In the genomic region with DNA sequence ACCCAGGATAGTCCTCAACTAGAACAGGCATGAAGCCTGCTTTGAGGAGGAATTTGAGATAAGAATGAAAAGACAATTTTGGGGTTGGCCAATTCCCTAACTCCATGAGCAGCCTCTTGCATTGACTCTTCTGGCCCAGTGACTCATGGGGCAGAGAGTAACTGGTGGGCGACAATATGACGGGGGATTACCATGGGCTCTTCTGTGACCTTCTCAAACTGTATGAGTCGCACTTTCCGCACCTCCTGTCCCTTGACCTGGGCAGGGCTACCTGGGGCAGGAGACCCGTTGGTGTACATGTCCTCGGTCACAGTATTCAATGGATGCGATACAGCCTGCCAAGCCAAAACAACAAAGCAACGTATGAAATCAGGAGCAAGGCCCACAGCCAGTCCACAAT, we compare ENCODE assay signal across 28 cellular contexts. TPM values are rescaled to one million over a fixed set of nuclear protein-coding genes. Genes with fewer than 3 reads are reported as not detected.
"Had no signal": no experiment of that assay in that cellular context is flagged by ENCODE, and none has a peak within 500 bp of the region (broad histone marks: within the 10 kb centered on the region; RNA-seq: fewer than 3 reads in every experiment).

No MANE protein-coding gene starts in this region.

- ATAC-seq: SK-N-SH treated with all-trans-retinoic acid at 6 μM for 48 hours had no signal

- H3K36me3 Mint-ChIP-seq: activated naive CD4-positive, alpha-beta T cell treated with anti-CD3 and anti-CD28 coated beads, Interleukin-2, amount 50 U/mL, for 24 hours; brain; IgD-negative memory B cell had no signal

- H3K9me3 Mint-ChIP-seq: activated naive CD4-positive, alpha-beta T cell treated with anti-CD3 and anti-CD28 coated beads, Interleukin-2, amount 50 U/mL, for 24 hours; IgD-negative memory B cell; T-helper 1 cell treated with Interleukin-12 subunit alpha and Interleukin-12 subunit beta and Interleukin-4 antibody, amounts not matched to agents 30 μg/mL and 1 μg/mL, for 36 hours had no signal

- DNase-seq: activated CD4-positive, alpha-beta T cell treated with anti-CD3 and anti-CD28 coated beads for 48 hours; activated CD4-positive, alpha-beta T cell treated with anti-CD3 and anti-CD28 coated beads, Interleukin-2, amount 50 U/mL, for 4 hours; activated CD4-positive, CD25-positive, alpha-beta regulatory T cell; activated effector memory CD4-positive, alpha-beta T cell treated with Interleukin-2 at 50 U/mL for 16 hours; activated naive CD4-positive, alpha-beta T cell; activated T-cell treated with anti-CD3 and anti-CD28 coated beads for 4 hours; amygdala; NCI-H1092; NCI-H1417; NCI-H1930; NCI-H2107; NCI-H2171 treated with DMSO at 0.1 percent for 48 hours; NCI-H226; NCI-H69; Peyer's patch; SHP77; SW 1271; T1000 had no signal

- H3K27me3 Mint-ChIP-seq: activated naive CD4-positive, alpha-beta T cell treated with anti-CD3 and anti-CD28 coated beads, Interleukin-2, amount 50 U/mL, for 24 hours; brain; IgD-negative memory B cell had no signal

- H3K27ac Mint-ChIP-seq: activated naive CD4-positive, alpha-beta T cell treated with anti-CD3 and anti-CD28 coated beads, Interleukin-2, amount 50 U/mL, for 24 hours; brain; IgD-negative memory B cell; T-helper 1 cell treated with Interleukin-12 subunit alpha and Interleukin-12 subunit beta and Interleukin-4 antibody, amounts not matched to agents 30 μg/mL and 1 μg/mL, for 36 hours had no signal

- H3K4me1 Mint-ChIP-seq: brain had no signal

- H3K4me3 Mint-ChIP-seq: activated naive CD4-positive, alpha-beta T cell treated with anti-CD3 and anti-CD28 coated beads, Interleukin-2, amount 50 U/mL, for 24 hours; brain; IgD-negative memory B cell; T-helper 1 cell treated with Interleukin-12 subunit alpha and Interleukin-12 subunit beta and Interleukin-4 antibody, amounts not matched to agents 30 μg/mL and 1 μg/mL, for 36 hours had no signal

RNA-seq across cellular contexts. Expression of gene SMIM9, which starts 42.5 kb away (rescaled TPM):
- total RNA-seq: activated CD8-positive, alpha-beta memory T cell treated with anti-CD3 and anti-CD28 coated beads for 36 hours; astrocyte; MCF 10A; NCI-H460; Peyer's patch; SJSA1 had no signal
- polyA plus RNA-seq: IgD-negative memory B cell had no signal
